Comparison of ENCODE assay signal across 24 cellular contexts in genomic region chr13:104625196-104625595, GRCh38.
"Had no signal": no experiment of that assay in that cellular context is flagged by ENCODE, and none has a peak within 500 bp of the region (broad histone marks: within the 10 kb centered on the region; RNA-seq: fewer than 3 reads in every experiment).

No MANE protein-coding gene starts in this region.

- H3K4me3 Mint-ChIP-seq: activated CD4-positive, alpha-beta memory T cell treated with anti-CD3 and anti-CD28 coated beads for 36 hours; activated CD4-positive, alpha-beta T cell treated with anti-CD3 and anti-CD28 coated beads, Interleukin-2, amount 10 ng/mL, durations not matched to agents 7 days and 5 days; activated naive CD4-positive, alpha-beta T cell treated with anti-CD3 and anti-CD28 coated beads for 36 hours; activated naive CD8-positive, alpha-beta T cell; activated T-cell treated with anti-CD3 and anti-CD28 coated beads, Interleukin-2, amount 50 U/mL, for 4 hours; T-cell had no signal

- H3K9me3 Mint-ChIP-seq: activated CD4-positive, alpha-beta T cell treated with anti-CD3 and anti-CD28 coated beads, Interleukin-2, amount 10 ng/mL, durations not matched to agents 7 days and 5 days; activated naive CD4-positive, alpha-beta T cell treated with anti-CD3 and anti-CD28 coated beads for 36 hours; activated T-cell treated with anti-CD3 and anti-CD28 coated beads, Interleukin-2, amount 50 U/mL, for 4 hours; T-cell had no signal

- H3K36me3 ChIP-seq: brain microvascular endothelial cell, cardiac muscle cell had no signal

- DNase-seq: activated CD4-positive, alpha-beta memory T cell treated with anti-CD3 and anti-CD28 coated beads for 36 hours; activated CD4-positive, alpha-beta T cell treated with anti-CD3 and anti-CD28 coated beads, Interleukin-2, amount 10 ng/mL, durations not matched to agents 7 days and 5 days; activated CD4-positive, CD25-positive, alpha-beta regulatory T cell; activated CD8-positive, alpha-beta memory T cell treated with anti-CD3 and anti-CD28 coated beads for 24 hours; activated effector memory CD4-positive, alpha-beta T cell treated with anti-CD3 and anti-CD28 coated beads, Interleukin-2, amount 50 U/mL, for 16 hours; activated naive CD4-positive, alpha-beta T cell treated with anti-CD3 and anti-CD28 coated beads for 36 hours; activated T-cell treated with anti-CD3 and anti-CD28 coated beads, Interleukin-2, amount 50 U/mL, for 4 hours; amygdala; brain microvascular endothelial cell; MM.1S; NCI-H1105; NCI-H1436; NCI-H1694 treated with DMSO at 0.1 percent for 48 hours; NCI-H2029 treated with DMSO at 0.1 percent for 48 hours; NCI-H446; NCI-H526; NCI-H774; NK-92 treated with Interleukin-12 subunit alpha and Interleukin-12 subunit beta, amount 100 ng/mL, for 24 hours; T-cell; T-helper 2 cell; T1000 had no signal

- H3K4me1 Mint-ChIP-seq: activated CD4-positive, alpha-beta T cell treated with anti-CD3 and anti-CD28 coated beads, Interleukin-2, amount 10 ng/mL, durations not matched to agents 7 days and 5 days; T-cell had no signal

- H3K27me3 Mint-ChIP-seq: activated CD4-positive, alpha-beta memory T cell treated with anti-CD3 and anti-CD28 coated beads for 36 hours; activated CD4-positive, alpha-beta T cell treated with anti-CD3 and anti-CD28 coated beads, Interleukin-2, amount 10 ng/mL, durations not matched to agents 7 days and 5 days; T-cell had no signal

- H3K4me3 ChIP-seq: cardiac muscle cell, SK-N-MC had no signal

- H3K27me3 ChIP-seq: brain microvascular endothelial cell, cardiac muscle cell had no signal

- H3K36me3 Mint-ChIP-seq: activated CD4-positive, alpha-beta memory T cell treated with anti-CD3 and anti-CD28 coated beads for 36 hours; activated naive CD8-positive, alpha-beta T cell; T-cell had no signal

- H3K27ac Mint-ChIP-seq: activated CD4-positive, alpha-beta memory T cell treated with anti-CD3 and anti-CD28 coated beads for 36 hours; activated CD4-positive, alpha-beta T cell treated with anti-CD3 and anti-CD28 coated beads, Interleukin-2, amount 10 ng/mL, durations not matched to agents 7 days and 5 days; activated naive CD4-positive, alpha-beta T cell treated with anti-CD3 and anti-CD28 coated beads for 36 hours; activated naive CD8-positive, alpha-beta T cell; T-cell had no signal

- ATAC-seq: activated T-cell treated with anti-CD3 and anti-CD28 coated beads, Interleukin-2, amount 50 U/mL, for 4 hours; T-cell had no signal

- H3K27ac ChIP-seq: brain microvascular endothelial cell, cardiac muscle cell, SK-N-MC had no signal
